ENCODE assay signal across 1 cellular context in genomic region chr1:38559180-38559874, GRCh38.
A peak's percentile ranks its signal among the peaks of the same experiment; 100 is the strongest.
TF ChIP-seq lines count a peak whose summit lies in the region.

No MANE protein-coding gene starts in this region.

TF ChIP-seq in GM12878, 131 proteins besides CTCF, POLR2A, EP300 and RAD21 (continued from another document and continues in another):
- TF ChIP-seq ZNF687 (IDR thresholded peaks at IDR 0.05) = peak; percentile 89
- peak; percentile 83 for TF ChIP-seq MEF2A (IDR thresholded peaks at IDR 0.05; ENCODE audit: insufficient read depth, low read depth, low read length)
- TF ChIP-seq, protein P1, sequence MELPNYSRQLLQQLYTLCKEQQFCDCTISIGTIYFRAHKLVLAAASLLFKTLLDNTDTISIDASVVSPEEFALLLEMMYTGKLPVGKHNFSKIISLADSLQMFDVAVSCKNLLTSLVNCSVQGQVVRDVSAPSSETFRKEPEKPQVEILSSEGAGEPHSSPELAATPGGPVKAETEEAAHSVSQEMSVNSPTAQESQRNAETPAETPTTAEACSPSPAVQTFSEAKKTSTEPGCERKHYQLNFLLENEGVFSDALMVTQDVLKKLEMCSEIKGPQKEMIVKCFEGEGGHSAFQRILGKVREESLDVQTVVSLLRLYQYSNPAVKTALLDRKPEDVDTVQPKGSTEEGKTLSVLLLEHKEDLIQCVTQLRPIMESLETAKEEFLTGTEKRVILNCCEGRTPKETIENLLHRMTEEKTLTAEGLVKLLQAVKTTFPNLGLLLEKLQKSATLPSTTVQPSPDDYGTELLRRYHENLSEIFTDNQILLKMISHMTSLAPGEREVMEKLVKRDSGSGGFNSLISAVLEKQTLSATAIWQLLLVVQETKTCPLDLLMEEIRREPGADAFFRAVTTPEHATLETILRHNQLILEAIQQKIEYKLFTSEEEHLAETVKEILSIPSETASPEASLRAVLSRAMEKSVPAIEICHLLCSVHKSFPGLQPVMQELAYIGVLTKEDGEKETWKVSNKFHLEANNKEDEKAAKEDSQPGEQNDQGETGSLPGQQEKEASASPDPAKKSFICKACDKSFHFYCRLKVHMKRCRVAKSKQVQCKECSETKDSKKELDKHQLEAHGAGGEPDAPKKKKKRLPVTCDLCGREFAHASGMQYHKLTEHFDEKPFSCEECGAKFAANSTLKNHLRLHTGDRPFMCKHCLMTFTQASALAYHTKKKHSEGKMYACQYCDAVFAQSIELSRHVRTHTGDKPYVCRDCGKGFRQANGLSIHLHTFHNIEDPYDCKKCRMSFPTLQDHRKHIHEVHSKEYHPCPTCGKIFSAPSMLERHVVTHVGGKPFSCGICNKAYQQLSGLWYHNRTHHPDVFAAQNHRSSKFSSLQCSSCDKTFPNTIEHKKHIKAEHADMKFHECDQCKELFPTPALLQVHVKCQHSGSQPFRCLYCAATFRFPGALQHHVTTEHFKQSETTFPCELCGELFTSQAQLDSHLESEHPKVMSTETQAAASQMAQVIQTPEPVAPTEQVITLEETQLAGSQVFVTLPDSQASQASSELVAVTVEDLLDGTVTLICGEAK (IDR thresholded peaks at IDR 0.05; ENCODE audit: borderline replicate concordance) = 0 out of 2 replicates have a peak, but pooled peaks have one; percentile 43
- TF ChIP-seq BCLAF1 (IDR thresholded peaks at IDR 0.05) = no peak
- TF ChIP-seq RFX5 (IDR thresholded peaks at IDR 0.05; ENCODE audit: low read depth, low read length) = no peak
- peak; percentile 42 for TF ChIP-seq FOXM1 (IDR thresholded peaks at IDR 0.05; ENCODE audit: low read depth, low read length)
- TF ChIP-seq HCFC1 (IDR thresholded peaks at IDR 0.05; ENCODE audit: low read length) = no peak; the same call in 1 of the 2 replicates
- TF ChIP-seq MYB (IDR thresholded peaks at IDR 0.05; ENCODE audit: borderline replicate concordance, low read depth, low read length) = no peak
- no peak for TF ChIP-seq RCOR1 (conservative IDR thresholded peaks at IDR 0.05; ENCODE audit: low read depth, low read length)
- no peak for TF ChIP-seq CHD1 (IDR thresholded peaks at IDR 0.05; ENCODE audit: low read depth, low read length)
- TF ChIP-seq HDAC6 (IDR thresholded peaks at IDR 0.05; ENCODE audit: unreplicated experiment) = no peak
- TF ChIP-seq BACH1 (IDR thresholded peaks at IDR 0.05; ENCODE audit: borderline replicate concordance) = 0 out of 2 replicates have a peak, but pooled peaks have one; percentile 9
- no peak for TF ChIP-seq NR2C2 (IDR thresholded peaks at IDR 0.05; ENCODE audit: borderline replicate concordance, control insufficient read depth, insufficient read length, low read depth)
- TF ChIP-seq ATF3 (IDR thresholded peaks at IDR 0.05; ENCODE audit: borderline replicate concordance, extremely low read depth, low read depth, low read length) = no peak
- TF ChIP-seq, protein P2, sequence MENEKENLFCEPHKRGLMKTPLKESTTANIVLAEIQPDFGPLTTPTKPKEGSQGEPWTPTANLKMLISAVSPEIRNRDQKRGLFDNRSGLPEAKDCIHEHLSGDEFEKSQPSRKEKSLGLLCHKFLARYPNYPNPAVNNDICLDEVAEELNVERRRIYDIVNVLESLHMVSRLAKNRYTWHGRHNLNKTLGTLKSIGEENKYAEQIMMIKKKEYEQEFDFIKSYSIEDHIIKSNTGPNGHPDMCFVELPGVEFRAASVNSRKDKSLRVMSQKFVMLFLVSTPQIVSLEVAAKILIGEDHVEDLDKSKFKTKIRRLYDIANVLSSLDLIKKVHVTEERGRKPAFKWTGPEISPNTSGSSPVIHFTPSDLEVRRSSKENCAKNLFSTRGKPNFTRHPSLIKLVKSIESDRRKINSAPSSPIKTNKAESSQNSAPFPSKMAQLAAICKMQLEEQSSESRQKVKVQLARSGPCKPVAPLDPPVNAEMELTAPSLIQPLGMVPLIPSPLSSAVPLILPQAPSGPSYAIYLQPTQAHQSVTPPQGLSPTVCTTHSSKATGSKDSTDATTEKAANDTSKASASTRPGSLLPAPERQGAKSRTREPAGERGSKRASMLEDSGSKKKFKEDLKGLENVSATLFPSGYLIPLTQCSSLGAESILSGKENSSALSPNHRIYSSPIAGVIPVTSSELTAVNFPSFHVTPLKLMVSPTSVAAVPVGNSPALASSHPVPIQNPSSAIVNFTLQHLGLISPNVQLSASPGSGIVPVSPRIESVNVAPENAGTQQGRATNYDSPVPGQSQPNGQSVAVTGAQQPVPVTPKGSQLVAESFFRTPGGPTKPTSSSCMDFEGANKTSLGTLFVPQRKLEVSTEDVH (IDR thresholded peaks at IDR 0.05; ENCODE audit: low read depth, partially characterized antibody) = no peak
- TF ChIP-seq HDGF (IDR thresholded peaks at IDR 0.05) = peak; percentile 65; the same call in 1 of the 2 replicates
- TF ChIP-seq TARDBP (IDR thresholded peaks at IDR 0.05; ENCODE audit: borderline replicate concordance) = no peak
- no peak for TF ChIP-seq FOXK2 (IDR thresholded peaks at IDR 0.05)
- TF ChIP-seq NR2C1 (IDR thresholded peaks at IDR 0.05) = peak; percentile 42
- TF ChIP-seq NR2F1 (conservative IDR thresholded peaks at IDR 0.05) = peak; percentile 89
- TF ChIP-seq GATAD2B (conservative IDR thresholded peaks at IDR 0.05; ENCODE audit: low read depth) = peak; percentile 63
- TF ChIP-seq CHD4 (IDR thresholded peaks at IDR 0.05) = no peak
- peak; percentile 62; the same call in 1 of the 3 replicates for TF ChIP-seq POU2F2 (IDR thresholded peaks at IDR 0.05; ENCODE audit: borderline replicate concordance, low read depth, low read length)
- TF ChIP-seq ZBTB33 (IDR thresholded peaks at IDR 0.05) = no peak
- TF ChIP-seq, protein P3, sequence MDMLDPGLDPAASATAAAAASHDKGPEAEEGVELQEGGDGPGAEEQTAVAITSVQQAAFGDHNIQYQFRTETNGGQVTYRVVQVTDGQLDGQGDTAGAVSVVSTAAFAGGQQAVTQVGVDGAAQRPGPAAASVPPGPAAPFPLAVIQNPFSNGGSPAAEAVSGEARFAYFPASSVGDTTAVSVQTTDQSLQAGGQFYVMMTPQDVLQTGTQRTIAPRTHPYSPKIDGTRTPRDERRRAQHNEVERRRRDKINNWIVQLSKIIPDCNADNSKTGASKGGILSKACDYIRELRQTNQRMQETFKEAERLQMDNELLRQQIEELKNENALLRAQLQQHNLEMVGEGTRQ (IDR thresholded peaks at IDR 0.05; ENCODE audit: borderline replicate concordance, low read depth, low read length) = no peak
- TF ChIP-seq, protein P4, sequence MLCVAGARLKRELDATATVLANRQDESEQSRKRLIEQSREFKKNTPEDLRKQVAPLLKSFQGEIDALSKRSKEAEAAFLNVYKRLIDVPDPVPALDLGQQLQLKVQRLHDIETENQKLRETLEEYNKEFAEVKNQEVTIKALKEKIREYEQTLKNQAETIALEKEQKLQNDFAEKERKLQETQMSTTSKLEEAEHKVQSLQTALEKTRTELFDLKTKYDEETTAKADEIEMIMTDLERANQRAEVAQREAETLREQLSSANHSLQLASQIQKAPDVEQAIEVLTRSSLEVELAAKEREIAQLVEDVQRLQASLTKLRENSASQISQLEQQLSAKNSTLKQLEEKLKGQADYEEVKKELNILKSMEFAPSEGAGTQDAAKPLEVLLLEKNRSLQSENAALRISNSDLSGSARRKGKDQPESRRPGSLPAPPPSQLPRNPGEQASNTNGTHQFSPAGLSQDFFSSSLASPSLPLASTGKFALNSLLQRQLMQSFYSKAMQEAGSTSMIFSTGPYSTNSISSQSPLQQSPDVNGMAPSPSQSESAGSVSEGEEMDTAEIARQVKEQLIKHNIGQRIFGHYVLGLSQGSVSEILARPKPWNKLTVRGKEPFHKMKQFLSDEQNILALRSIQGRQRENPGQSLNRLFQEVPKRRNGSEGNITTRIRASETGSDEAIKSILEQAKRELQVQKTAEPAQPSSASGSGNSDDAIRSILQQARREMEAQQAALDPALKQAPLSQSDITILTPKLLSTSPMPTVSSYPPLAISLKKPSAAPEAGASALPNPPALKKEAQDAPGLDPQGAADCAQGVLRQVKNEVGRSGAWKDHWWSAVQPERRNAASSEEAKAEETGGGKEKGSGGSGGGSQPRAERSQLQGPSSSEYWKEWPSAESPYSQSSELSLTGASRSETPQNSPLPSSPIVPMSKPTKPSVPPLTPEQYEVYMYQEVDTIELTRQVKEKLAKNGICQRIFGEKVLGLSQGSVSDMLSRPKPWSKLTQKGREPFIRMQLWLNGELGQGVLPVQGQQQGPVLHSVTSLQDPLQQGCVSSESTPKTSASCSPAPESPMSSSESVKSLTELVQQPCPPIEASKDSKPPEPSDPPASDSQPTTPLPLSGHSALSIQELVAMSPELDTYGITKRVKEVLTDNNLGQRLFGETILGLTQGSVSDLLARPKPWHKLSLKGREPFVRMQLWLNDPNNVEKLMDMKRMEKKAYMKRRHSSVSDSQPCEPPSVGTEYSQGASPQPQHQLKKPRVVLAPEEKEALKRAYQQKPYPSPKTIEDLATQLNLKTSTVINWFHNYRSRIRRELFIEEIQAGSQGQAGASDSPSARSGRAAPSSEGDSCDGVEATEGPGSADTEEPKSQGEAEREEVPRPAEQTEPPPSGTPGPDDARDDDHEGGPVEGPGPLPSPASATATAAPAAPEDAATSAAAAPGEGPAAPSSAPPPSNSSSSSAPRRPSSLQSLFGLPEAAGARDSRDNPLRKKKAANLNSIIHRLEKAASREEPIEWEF (IDR thresholded peaks at IDR 0.05; ENCODE audit: insufficient replicate concordance, low read depth, low read length) = no peak
- no peak for TF ChIP-seq SUZ12 (IDR thresholded peaks at IDR 0.05; ENCODE audit: unreplicated experiment)
- TF ChIP-seq PAX5 (IDR thresholded peaks at IDR 0.05; ENCODE audit: borderline replicate concordance, low read depth, low read length) = peak; percentile 86; the same call in 1 of the 2 replicates
- peak; percentile 96 for TF ChIP-seq ESRRA (IDR thresholded peaks at IDR 0.05; ENCODE audit: low read length)
- no peak for TF ChIP-seq PKNOX1 (IDR thresholded peaks at IDR 0.05)
- peak; percentile 95 for TF ChIP-seq IKZF1 (conservative IDR thresholded peaks at IDR 0.05)
- TF ChIP-seq EED (IDR thresholded peaks at IDR 0.05; ENCODE audit: low read depth) = peak; percentile 89
- no peak for TF ChIP-seq JUNB (IDR thresholded peaks at IDR 0.05)
